Comparison of ENCODE assay signal across 11 cellular contexts in the genomic region with DNA sequence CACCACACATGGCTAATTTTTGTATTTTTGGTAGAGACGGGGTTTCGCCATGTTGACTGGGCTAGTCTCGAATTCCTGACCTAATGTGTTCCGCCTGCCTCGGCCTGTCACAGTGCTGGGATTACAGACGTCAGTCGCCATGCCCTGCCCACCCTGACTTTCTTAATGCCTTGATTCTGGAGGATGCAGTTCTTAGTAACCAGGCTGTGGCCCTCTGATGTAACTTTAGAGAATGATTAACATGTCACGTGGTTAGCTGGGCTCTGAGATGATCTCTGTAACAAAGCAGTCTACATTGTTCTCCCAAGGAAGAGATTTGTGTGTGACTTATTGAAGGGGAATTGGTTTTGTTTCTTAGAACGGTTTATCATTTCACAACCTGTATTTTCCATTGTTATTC. TPM values are rescaled to one million over a fixed set of nuclear protein-coding genes. Genes with fewer than 3 reads are reported as not detected.
DNase-seq lines count a peak whose midpoint lies in the region; ATAC-seq and TF ChIP-seq lines count a peak whose summit lies in the region.
"Had no signal": no experiment of that assay in that cellular context is flagged by ENCODE, and none has a peak within 500 bp of the region (broad histone marks: within the 10 kb centered on the region; RNA-seq: fewer than 3 reads in every experiment).

No MANE protein-coding gene starts in this region.

- H3K27me3 Mint-ChIP-seq in endodermal cell (ENCODE audit: insufficient read depth) (no peaks in the 10 kb centered on the region), chondrocyte (ENCODE audit: low read depth) (no peaks in the 10 kb centered on the region)

- TF ChIP-seq CTCF in endodermal cell (conservative IDR thresholded peaks at IDR 0.05) (no peak), chondrocyte (IDR thresholded peaks at IDR 0.05) (no peak)

- H3K4me3 Mint-ChIP-seq in endodermal cell (no peak overlapping the region), chondrocyte (ENCODE audit: unreplicated experiment) (no peak overlapping the region)
- H3K4me3 Mint-ChIP-seq: activated CD4-positive, alpha-beta memory T cell treated with anti-CD3 and anti-CD28 coated beads for 36 hours had no signal

- H3K9ac ChIP-seq in endodermal cell (ENCODE audit: extremely low read depth, low read length, poor library complexity, severe bottlenecking) = no peak overlapping the region

- H3K36me3 Mint-ChIP-seq in endodermal cell (ENCODE audit: low read depth) (peaks cover 18% of the 10 kb centered on the region), chondrocyte (ENCODE audit: low read depth) (no peaks in the 10 kb centered on the region)
- H3K36me3 Mint-ChIP-seq: activated CD4-positive, alpha-beta memory T cell treated with anti-CD3 and anti-CD28 coated beads for 36 hours had no signal

- H3K4me1 ChIP-seq in endodermal cell (ENCODE audit: control insufficient read depth, insufficient read depth, low read length) = no peaks in the 10 kb centered on the region

- ATAC-seq in GM19043 (IDR thresholded peaks at IDR 0.05; ENCODE audit: low read depth, unreplicated experiment) (peak; percentile 68), HG03558 (IDR thresholded peaks at IDR 0.05; ENCODE audit: extremely low read depth, unreplicated experiment) (peak; percentile 68), HG03025 (IDR thresholded peaks at IDR 0.05; ENCODE audit: low FRiP score, unreplicated experiment) (no peak)

- DNase-seq in endodermal cell (peak; percentile 64), putamen (ENCODE audit: low spot score) (peak; percentile 67), chondrocyte (ENCODE audit: low spot score) (no peak), posterior vena cava (ENCODE audit: low spot score) (no peak), NCI-H128 (lab: John Stamatoyannopoulos, UW; ENCODE audit: unreplicated experiment) (no peak)
- DNase-seq: activated CD4-positive, alpha-beta memory T cell treated with anti-CD3 and anti-CD28 coated beads for 36 hours; DND-41; SHP77 treated with DMSO at 0.1 percent for 48 hours had no signal

- H3K9me3 Mint-ChIP-seq in endodermal cell (no peaks in the 10 kb centered on the region), chondrocyte (ENCODE audit: low read depth) (no peaks in the 10 kb centered on the region)
- H3K9me3 Mint-ChIP-seq: activated CD4-positive, alpha-beta memory T cell treated with anti-CD3 and anti-CD28 coated beads for 36 hours had no signal

- intact Hi-C loops in posterior vena cava (cut with DNase I) = no loop called here

- peak overlapping the region; percentile 83 for H3K27ac Mint-ChIP-seq in endodermal cell
- no peak overlapping the region for H3K27ac Mint-ChIP-seq in chondrocyte (ENCODE audit: unreplicated experiment)
- H3K27ac Mint-ChIP-seq: activated CD4-positive, alpha-beta memory T cell treated with anti-CD3 and anti-CD28 coated beads for 36 hours had no signal

- H3K9me3 ChIP-seq in endodermal cell (ENCODE audit: control insufficient read depth, low read length) = no peaks in the 10 kb centered on the region

- no peaks in the 10 kb centered on the region for H3K27me3 ChIP-seq in endodermal cell (ENCODE audit: control insufficient read depth, insufficient read depth, low read length, poor library complexity, severe bottlenecking)

- no peak overlapping the region for H3K4me3 ChIP-seq in endodermal cell (ENCODE audit: low read length)

- peaks cover 10% of the 10 kb centered on the region for H3K36me3 ChIP-seq in endodermal cell (ENCODE audit: control insufficient read depth, insufficient read depth, low read length)

- H3K4me1 Mint-ChIP-seq in endodermal cell = peaks cover 22% of the 10 kb centered on the region
- peaks cover 4% of the 10 kb centered on the region for H3K4me1 Mint-ChIP-seq in chondrocyte (ENCODE audit: low read depth)

- 92 to 94% methylated on average over 5 to 8 of the region's 9 CpGs for WGBS in endodermal cell (ENCODE audit: insufficient coverage in 1 of 2, insufficient read length in 1 of 2), 2 experiments

- no peak overlapping the region for H3K27ac ChIP-seq in endodermal cell (ENCODE audit: low read depth, low read length)

RNA-seq across cellular contexts. Expression of gene ANK2, which starts 30.6 kb away (rescaled TPM):
- total RNA-seq in endodermal cell (100 to 1,000 TPM in 1 of 2 donors, 10 to 100 TPM in 1; 70.0 to 124 TPM), chondrocyte (51.0 to 78.3 TPM (median 71.2 TPM) in 3 replicates), posterior vena cava (100 to 1,000 TPM; 161 to 163 TPM)
- polyA plus RNA-seq in endodermal cell (2013, experiment 1 of 2) = 25.6 TPM
- polyA plus RNA-seq in endodermal cell (2013, experiment 2 of 2) = 26.7 TPM

Comparison
In these comparisons a context has a peak if more than half of its experiments do, and no peak if none do; other contexts are left out.
1. DNase-seq: peak in endodermal cell (single experiment) and putamen (single experiment); none in chondrocyte (single experiment), posterior vena cava (single experiment) and NCI-H128 (single experiment).